1 cellular context compared by ENCODE assay signal in the genomic region with DNA sequence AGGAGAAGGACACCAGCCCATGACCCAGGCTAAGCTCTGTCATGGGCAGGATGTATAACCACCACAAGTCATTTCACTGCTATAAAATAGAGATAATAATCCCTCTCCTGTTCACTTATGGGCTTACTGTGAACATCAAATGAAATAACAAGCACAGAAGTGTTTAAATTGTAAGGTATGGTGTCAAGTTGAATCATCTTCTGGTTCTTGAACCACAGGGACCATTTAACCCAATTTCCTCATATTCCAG.
TF ChIP-seq lines count a peak whose summit lies in the region.

No MANE protein-coding gene starts in this region.

TF ChIP-seq in A549, 52 proteins besides CTCF, POLR2A, EP300 and RAD21 (continued from another document):
- TF ChIP-seq, protein P1, sequence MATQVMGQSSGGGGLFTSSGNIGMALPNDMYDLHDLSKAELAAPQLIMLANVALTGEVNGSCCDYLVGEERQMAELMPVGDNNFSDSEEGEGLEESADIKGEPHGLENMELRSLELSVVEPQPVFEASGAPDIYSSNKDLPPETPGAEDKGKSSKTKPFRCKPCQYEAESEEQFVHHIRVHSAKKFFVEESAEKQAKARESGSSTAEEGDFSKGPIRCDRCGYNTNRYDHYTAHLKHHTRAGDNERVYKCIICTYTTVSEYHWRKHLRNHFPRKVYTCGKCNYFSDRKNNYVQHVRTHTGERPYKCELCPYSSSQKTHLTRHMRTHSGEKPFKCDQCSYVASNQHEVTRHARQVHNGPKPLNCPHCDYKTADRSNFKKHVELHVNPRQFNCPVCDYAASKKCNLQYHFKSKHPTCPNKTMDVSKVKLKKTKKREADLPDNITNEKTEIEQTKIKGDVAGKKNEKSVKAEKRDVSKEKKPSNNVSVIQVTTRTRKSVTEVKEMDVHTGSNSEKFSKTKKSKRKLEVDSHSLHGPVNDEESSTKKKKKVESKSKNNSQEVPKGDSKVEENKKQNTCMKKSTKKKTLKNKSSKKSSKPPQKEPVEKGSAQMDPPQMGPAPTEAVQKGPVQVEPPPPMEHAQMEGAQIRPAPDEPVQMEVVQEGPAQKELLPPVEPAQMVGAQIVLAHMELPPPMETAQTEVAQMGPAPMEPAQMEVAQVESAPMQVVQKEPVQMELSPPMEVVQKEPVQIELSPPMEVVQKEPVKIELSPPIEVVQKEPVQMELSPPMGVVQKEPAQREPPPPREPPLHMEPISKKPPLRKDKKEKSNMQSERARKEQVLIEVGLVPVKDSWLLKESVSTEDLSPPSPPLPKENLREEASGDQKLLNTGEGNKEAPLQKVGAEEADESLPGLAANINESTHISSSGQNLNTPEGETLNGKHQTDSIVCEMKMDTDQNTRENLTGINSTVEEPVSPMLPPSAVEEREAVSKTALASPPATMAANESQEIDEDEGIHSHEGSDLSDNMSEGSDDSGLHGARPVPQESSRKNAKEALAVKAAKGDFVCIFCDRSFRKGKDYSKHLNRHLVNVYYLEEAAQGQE (IDR thresholded peaks at IDR 0.05): no peak
- no peak for TF ChIP-seq ZSCAN20 (CRISPR knock-in tag; IDR thresholded peaks at IDR 0.05)
- no peak for TF ChIP-seq FOSB (CRISPR knock-in tag; IDR thresholded peaks at IDR 0.05)
- TF ChIP-seq MAZ (IDR thresholded peaks at IDR 0.05; ENCODE audit: borderline replicate concordance, low read depth, low read length): no peak
- TF ChIP-seq, protein P2, sequence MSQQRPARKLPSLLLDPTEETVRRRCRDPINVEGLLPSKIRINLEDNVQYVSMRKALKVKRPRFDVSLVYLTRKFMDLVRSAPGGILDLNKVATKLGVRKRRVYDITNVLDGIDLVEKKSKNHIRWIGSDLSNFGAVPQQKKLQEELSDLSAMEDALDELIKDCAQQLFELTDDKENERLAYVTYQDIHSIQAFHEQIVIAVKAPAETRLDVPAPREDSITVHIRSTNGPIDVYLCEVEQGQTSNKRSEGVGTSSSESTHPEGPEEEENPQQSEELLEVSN (IDR thresholded peaks at IDR 0.05; ENCODE audit: borderline replicate concordance, low read depth): no peak
- no peak for TF ChIP-seq RNF2 (IDR thresholded peaks at IDR 0.05; ENCODE audit: borderline replicate concordance, low read depth)
- no peak for TF ChIP-seq JUNB (IDR thresholded peaks at IDR 0.05)
- TF ChIP-seq NFE2L2 (conservative IDR thresholded peaks at IDR 0.05; ENCODE audit: low read length): no peak
